19 cellular contexts compared by ENCODE assay signal in the genomic region with DNA sequence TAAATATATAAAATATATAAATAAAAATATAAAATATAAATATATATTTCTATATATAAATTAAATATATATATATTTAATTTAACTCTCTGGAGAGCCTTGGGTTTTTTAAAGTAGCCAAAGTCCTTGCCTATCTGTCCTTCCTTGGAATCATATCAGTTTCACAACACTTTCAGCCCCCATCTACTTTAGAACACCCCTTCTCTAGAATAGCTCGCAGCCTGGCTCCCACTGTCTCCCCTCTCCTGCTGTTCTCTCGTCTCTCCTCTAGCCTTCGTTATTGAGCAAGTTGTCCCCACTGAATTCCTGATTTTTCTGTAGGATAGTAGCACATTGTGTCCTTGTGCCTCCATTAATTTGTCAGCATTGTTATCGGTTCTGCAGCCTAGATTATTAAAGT.
"Had no signal": no experiment of that assay in that cellular context is flagged by ENCODE, and none has a peak within 500 bp of the region (broad histone marks: within the 10 kb centered on the region; RNA-seq: fewer than 3 reads in every experiment).

No MANE protein-coding gene starts in this region.

- H3K27ac Mint-ChIP-seq: activated naive CD4-positive, alpha-beta T cell treated with anti-CD3 and anti-CD28 coated beads, Interleukin-2, amount 50 U/mL, for 24 hours; activated T-cell treated with anti-CD3 and anti-CD28 coated beads, Interleukin-2, amount 50 U/mL, for 24 hours; progenitor cell of endocrine pancreas had no signal

- H3K9me3 Mint-ChIP-seq: activated naive CD4-positive, alpha-beta T cell treated with anti-CD3 and anti-CD28 coated beads, Interleukin-2, amount 50 U/mL, for 24 hours; activated T-cell treated with anti-CD3 and anti-CD28 coated beads, Interleukin-2, amount 50 U/mL, for 24 hours had no signal

- ATAC-seq: activated CD4-positive, CD25-positive, alpha-beta regulatory T cell treated with anti-CD3 and anti-CD28 coated beads, Interleukin-2, amount 50 U/mL, for 24 hours; body of pancreas; gastroesophageal sphincter; mucosa of descending colon; naive thymus-derived CD4-positive, alpha-beta T cell had no signal

- H3K36me3 Mint-ChIP-seq: activated naive CD4-positive, alpha-beta T cell treated with anti-CD3 and anti-CD28 coated beads, Interleukin-2, amount 50 U/mL, for 24 hours had no signal

- H3K4me3 Mint-ChIP-seq: activated naive CD4-positive, alpha-beta T cell treated with anti-CD3 and anti-CD28 coated beads, Interleukin-2, amount 50 U/mL, for 24 hours; activated T-cell treated with anti-CD3 and anti-CD28 coated beads, Interleukin-2, amount 50 U/mL, for 24 hours; naive thymus-derived CD4-positive, alpha-beta T cell had no signal

- H3K27me3 Mint-ChIP-seq: activated naive CD4-positive, alpha-beta T cell treated with anti-CD3 and anti-CD28 coated beads, Interleukin-2, amount 50 U/mL, for 24 hours; activated T-cell treated with anti-CD3 and anti-CD28 coated beads, Interleukin-2, amount 50 U/mL, for 24 hours; progenitor cell of endocrine pancreas had no signal

- DNase-seq: activated CD4-positive, alpha-beta T cell treated with anti-CD3 and anti-CD28 coated beads, Interleukin-2, amount 50 U/mL, for 48 hours; activated effector memory CD4-positive, alpha-beta T cell treated with Interleukin-2 at 50 U/mL for 16 hours; activated T-cell treated with anti-CD3 and anti-CD28 coated beads, Interleukin-2, amount 50 U/mL, for 24 hours; amygdala; body of pancreas; caudate nucleus; left ventricle myocardium inferior; mucosa of descending colon; naive thymus-derived CD4-positive, alpha-beta T cell; nucleus accumbens; small intestine; stimulated activated CD4-positive, alpha-beta T cell treated with anti-CD3 and anti-CD28 coated beads, Interleukin-4, amount 100 ng/mL, for 24 hours; stimulated activated naive CD4-positive, alpha-beta T cell; T-helper 9 cell; uterus had no signal
